In genomic region chr15:101128191-101128590, GRCh38 we compare ENCODE assay signal across 9 cellular contexts.
A peak's percentile ranks its signal among the peaks of the same experiment; 100 is the strongest.
DNase-seq lines count a peak whose midpoint lies in the region; ATAC-seq and TF ChIP-seq lines count a peak whose summit lies in the region.
"Had no signal": no experiment of that assay in that cellular context is flagged by ENCODE, and none has a peak within 500 bp of the region (broad histone marks: within the 10 kb centered on the region; RNA-seq: fewer than 3 reads in every experiment).

No MANE protein-coding gene starts in this region.

- H3K4me3 Mint-ChIP-seq in activated T-cell treated with anti-CD3 and anti-CD28 coated beads, Interleukin-2, amount 50 U/mL, for 24 hours: peak overlapping the region; percentile 46

- CTCF ChIA-PET in HEK293T (lab: Yijun Ruan, JAX): interaction anchor here (1.3 to 1.5 kb wide), 2 partner anchors 21 to 120 kb away, joined by 4 to 5 read pairs; no protein-coding TSS in a partner anchor

- DNase-seq in activated T-cell treated with anti-CD3 and anti-CD28 coated beads, Interleukin-2, amount 50 U/mL, for 24 hours: no peak
- no peak for DNase-seq in activated T-cell treated with anti-CD3 and anti-CD28 coated beads, Interleukin-2, amount 50 U/mL, for 48 hours
- peak; percentile 89 for DNase-seq in adipocyte (ENCODE audit: low read depth)
- peak; percentile 77 for DNase-seq in islet precursor cell
- DNase-seq in upper lobe of right lung: no peak
- DNase-seq in DMS153 (lab: John Stamatoyannopoulos, UW): no peak
- no peak for DNase-seq in HEK293T (ENCODE audit: extremely low spot score)
- no peak for DNase-seq in nucleus accumbens (lab: John Stamatoyannopoulos, UW)

- no peaks in the 10 kb centered on the region for H3K36me3 ChIP-seq in adipocyte (ENCODE audit: control insufficient read depth, insufficient read depth, low read length, severe bottlenecking)
- H3K36me3 ChIP-seq in upper lobe of right lung: no peaks in the 10 kb centered on the region
- H3K36me3 ChIP-seq: ovary had no signal

- peak overlapping the region; percentile 74 for H3K27ac ChIP-seq in upper lobe of right lung

- ATAC-seq in upper lobe of right lung: no peak

- TF ChIP-seq CTCF in upper lobe of right lung (IDR thresholded peaks at IDR 0.05): no peak

- H3K9me3 ChIP-seq in adipocyte (ENCODE audit: control insufficient read depth, low read length) (no peaks in the 10 kb centered on the region), upper lobe of right lung (no peaks in the 10 kb centered on the region)
- H3K9me3 ChIP-seq: ovary had no signal

- H3K4me3 ChIP-seq in adipocyte (ENCODE audit: low read length): no peak overlapping the region
- H3K4me3 ChIP-seq in upper lobe of right lung: no peak overlapping the region
- H3K4me3 ChIP-seq: ovary had no signal

- H3K4me1 ChIP-seq in adipocyte (ENCODE audit: control insufficient read depth, insufficient read depth, low read length): peaks cover 33% of the 10 kb centered on the region
- H3K4me1 ChIP-seq in upper lobe of right lung: peaks cover 22% of the 10 kb centered on the region

- H3K9ac ChIP-seq in adipocyte (ENCODE audit: low read length): no peak overlapping the region

- H3K9me3 Mint-ChIP-seq in activated T-cell treated with anti-CD3 and anti-CD28 coated beads, Interleukin-2, amount 50 U/mL, for 24 hours: peaks cover 8% of the 10 kb centered on the region

- H3K27me3 ChIP-seq in adipocyte (replicated peaks; ENCODE audit: control insufficient read depth, insufficient read depth, low read length): no peaks in the 10 kb centered on the region
- no peaks in the 10 kb centered on the region for H3K27me3 ChIP-seq in upper lobe of right lung
- H3K27me3 ChIP-seq: ovary had no signal

- H3K4me1 Mint-ChIP-seq in activated T-cell treated with anti-CD3 and anti-CD28 coated beads, Interleukin-2, amount 50 U/mL, for 24 hours (ENCODE audit: low read depth): peaks cover 64% of the 10 kb centered on the region

- H3K36me3 Mint-ChIP-seq in activated T-cell treated with anti-CD3 and anti-CD28 coated beads, Interleukin-2, amount 50 U/mL, for 24 hours (ENCODE audit: low read depth): no peaks in the 10 kb centered on the region

- H3K27me3 Mint-ChIP-seq in activated T-cell treated with anti-CD3 and anti-CD28 coated beads, Interleukin-2, amount 50 U/mL, for 24 hours: no peaks in the 10 kb centered on the region

- intact Hi-C loops in upper lobe of right lung (cut with DNase I): no loop called here

- POLR2A ChIA-PET in HEK293T (lab: Yijun Ruan, JAX): no interaction called here

- peak overlapping the region; percentile 97 for H3K27ac Mint-ChIP-seq in activated T-cell treated with anti-CD3 and anti-CD28 coated beads, Interleukin-2, amount 50 U/mL, for 24 hours

TF ChIP-seq in HEK293T, 16 proteins besides CTCF, POLR2A, EP300 and RAD21:
- TF ChIP-seq L3MBTL2 (conservative IDR thresholded peaks at IDR 0.05) (no peak; the same call in 1 of the 2 replicates), BHLHE40 (IDR thresholded peaks at IDR 0.05; ENCODE audit: borderline replicate concordance) (no peak), ARNT (IDR thresholded peaks at IDR 0.05) (no peak), ELF4 (IDR thresholded peaks at IDR 0.05) (no peak), FOXM1 (IDR thresholded peaks at IDR 0.05; ENCODE audit: borderline replicate concordance) (no peak), FOXA1 (IDR thresholded peaks at IDR 0.05) (no peak), SUZ12 (IDR thresholded peaks at IDR 0.05) (no peak), TARDBP (IDR thresholded peaks at IDR 0.05) (no peak), FOXK2 (IDR thresholded peaks at IDR 0.05) (no peak), CTBP1 (IDR thresholded peaks at IDR 0.05; ENCODE audit: borderline replicate concordance) (no peak), NFRKB (IDR thresholded peaks at IDR 0.05) (no peak), HDGF (IDR thresholded peaks at IDR 0.05; ENCODE audit: borderline replicate concordance) (no peak), SP1 (IDR thresholded peaks at IDR 0.05) (no peak), ZNF384 (IDR thresholded peaks at IDR 0.05) (no peak), LEF1 (IDR thresholded peaks at IDR 0.05; ENCODE audit: borderline replicate concordance) (no peak), PKNOX1 (IDR thresholded peaks at IDR 0.05) (no peak)

Comparison
In these comparisons a context has a peak if more than half of its experiments do, and no peak if none do; other contexts are left out.
1. DNase-seq: peak in adipocyte (single experiment) and islet precursor cell (single experiment); none in activated T-cell treated with anti-CD3 and anti-CD28 coated beads, Interleukin-2, amount 50 U/mL, for 24 hours (single experiment), activated T-cell treated with anti-CD3 and anti-CD28 coated beads, Interleukin-2, amount 50 U/mL, for 48 hours (0 of 2), upper lobe of right lung (single experiment), DMS153 (single experiment), HEK293T (single experiment) and nucleus accumbens (0 of 56).